Comparison of ENCODE assay signal across 24 cellular contexts in genomic region chr15:72516734-72517133, GRCh38. TPM values are rescaled to one million over a fixed set of nuclear protein-coding genes. Genes with fewer than 3 reads are reported as not detected.
DNase-seq lines count a peak whose midpoint lies in the region; ATAC-seq and TF ChIP-seq lines count a peak whose summit lies in the region.
"Had no signal": no experiment of that assay in that cellular context is flagged by ENCODE, and none has a peak within 500 bp of the region (broad histone marks: within the 10 kb centered on the region; RNA-seq: fewer than 3 reads in every experiment).

No MANE protein-coding gene starts in this region.

- ATAC-seq in stimulated activated memory B cell treated with anti-CD40 and anti-IgM and Interleukin-4, amounts not matched to agents 10 μg/mL and 1 μg/mL and 100 μg/mL, for 72 hours = no peak
- no peak for ATAC-seq in left colon
- ATAC-seq: gastrocnemius medialis, right lobe of liver had no signal

- H3K4me3 Mint-ChIP-seq in MCF 10A (ENCODE audit: unreplicated experiment) = no peak overlapping the region
- no peak overlapping the region for H3K4me3 Mint-ChIP-seq in chondrocyte (ENCODE audit: unreplicated experiment)
- H3K4me3 Mint-ChIP-seq in stimulated activated memory B cell treated with anti-CD40 and anti-IgM and Interleukin-4, amounts not matched to agents 10 μg/mL and 1 μg/mL and 100 μg/mL, for 72 hours = no peak overlapping the region
- H3K4me3 Mint-ChIP-seq: activated CD4-positive, alpha-beta T cell treated with anti-CD3 and anti-CD28 coated beads, Interleukin-2, amount 10 ng/mL, durations not matched to agents 7 days and 5 days had no signal

- no TSS peak for BruUV-seq in MCF 10A (replicated peaks; lab: Mats Ljungman, UMichigan)

- TF ChIP-seq CTCF in MCF 10A (IDR thresholded peaks at IDR 0.05; ENCODE audit: unreplicated experiment) (no peak), breast epithelium (IDR thresholded peaks at IDR 0.05) (no peak), NB4 (IDR thresholded peaks at IDR 0.05; ENCODE audit: low read depth, low read length) (no peak), chondrocyte (IDR thresholded peaks at IDR 0.05) (no peak), Peyer's patch (IDR thresholded peaks at IDR 0.05) (no peak)

- CTCF ChIA-PET in MCF 10A (lab: Yijun Ruan, JAX) = interaction anchor here (0.6 kb wide), 1 partner anchor 80 kb away, joined by 4 read pairs; no protein-coding TSS in a partner anchor

- H3K27ac Mint-ChIP-seq in MCF 10A (ENCODE audit: low read depth, unreplicated experiment) = peak overlapping the region; percentile 20
- H3K27ac Mint-ChIP-seq in chondrocyte (ENCODE audit: unreplicated experiment) = peak overlapping the region; percentile 50
- H3K27ac Mint-ChIP-seq in stimulated activated memory B cell treated with anti-CD40 and anti-IgM and Interleukin-4, amounts not matched to agents 10 μg/mL and 1 μg/mL and 100 μg/mL, for 72 hours = peak overlapping the region; percentile 37
- H3K27ac Mint-ChIP-seq: activated CD4-positive, alpha-beta T cell treated with anti-CD3 and anti-CD28 coated beads, Interleukin-2, amount 10 ng/mL, durations not matched to agents 7 days and 5 days had no signal

- intact Hi-C loops in MCF 10A (cut with micrococcal nuclease) (loop anchor here (5.0 kb wide), 1 partner anchor 1116 kb away; the partner anchor contains the start of gene NPTN), breast epithelium (cut with DNase I; ENCODE audit: low total_unique reads) (no loop called here), left colon (cut with DNase I, micrococcal nuclease) (no loop called here)

- no peak overlapping the region for H3K4me3 ChIP-seq in breast epithelium
- H3K4me3 ChIP-seq in NB4 (ENCODE audit: low read depth, low read length) = no peak overlapping the region
- H3K4me3 ChIP-seq in Peyer's patch = no peak overlapping the region
- H3K4me3 ChIP-seq: esophagus muscularis mucosa, gastrocnemius medialis, HAP-1, right lobe of liver, thoracic aorta had no signal

- H3K27me3 Mint-ChIP-seq in MCF 10A (ENCODE audit: insufficient read depth, unreplicated experiment) = no peaks in the 10 kb centered on the region
- H3K27me3 Mint-ChIP-seq in chondrocyte (ENCODE audit: low read depth) = no peaks in the 10 kb centered on the region
- no peaks in the 10 kb centered on the region for H3K27me3 Mint-ChIP-seq in stimulated activated memory B cell treated with anti-CD40 and anti-IgM and Interleukin-4, amounts not matched to agents 10 μg/mL and 1 μg/mL and 100 μg/mL, for 72 hours
- H3K27me3 Mint-ChIP-seq: activated CD4-positive, alpha-beta T cell treated with anti-CD3 and anti-CD28 coated beads, Interleukin-2, amount 10 ng/mL, durations not matched to agents 7 days and 5 days had no signal

- TF ChIP-seq POLR2A in breast epithelium (IDR thresholded peaks at IDR 0.05) = no peak
- TF ChIP-seq POLR2A in NB4 (IDR thresholded peaks at IDR 0.05; ENCODE audit: extremely low read depth, insufficient read length) = no peak
- TF ChIP-seq POLR2A in Peyer's patch (IDR thresholded peaks at IDR 0.05) = no peak
- TF ChIP-seq POLR2A in erythroblast (IDR thresholded peaks at IDR 0.05; ENCODE audit: low read length) = no peak

- no peaks in the 10 kb centered on the region for H3K27me3 ChIP-seq in breast epithelium
- no peaks in the 10 kb centered on the region for H3K27me3 ChIP-seq in Peyer's patch
- H3K27me3 ChIP-seq: esophagus muscularis mucosa, gastrocnemius medialis, right lobe of liver had no signal

- POLR2A ChIA-PET in MCF 10A (lab: Yijun Ruan, JAX) = interaction anchor here (0.6 to 1.2 kb wide), 3 partner anchors 9 to 32 kb away, joined by 3 to 4 read pairs (median 4); no protein-coding TSS in a partner anchor

- H3K27ac ChIP-seq in breast epithelium = no peak overlapping the region
- no peak overlapping the region for H3K27ac ChIP-seq in Peyer's patch
- H3K27ac ChIP-seq: C4-2B, esophagus muscularis mucosa, gastrocnemius medialis, parathyroid adenoma, right lobe of liver, thoracic aorta had no signal

- H3K4me1 Mint-ChIP-seq in MCF 10A (ENCODE audit: insufficient read depth, unreplicated experiment) = peaks cover 33% of the 10 kb centered on the region
- peaks cover 48% of the 10 kb centered on the region for H3K4me1 Mint-ChIP-seq in chondrocyte (ENCODE audit: low read depth)
- H3K4me1 Mint-ChIP-seq in stimulated activated memory B cell treated with anti-CD40 and anti-IgM and Interleukin-4, amounts not matched to agents 10 μg/mL and 1 μg/mL and 100 μg/mL, for 72 hours = peaks cover 51% of the 10 kb centered on the region

- H3K36me3 ChIP-seq in breast epithelium (no peaks in the 10 kb centered on the region), Peyer's patch (no peaks in the 10 kb centered on the region)
- H3K36me3 ChIP-seq: gastrocnemius medialis, right lobe of liver, thoracic aorta had no signal

- DNase-seq in MCF 10A (ENCODE audit: unreplicated experiment) (no peak), breast epithelium (ENCODE audit: low spot score in 2 of 2) (no peak), NB4 (ENCODE audit: low read depth) (peak; percentile 8), chondrocyte (ENCODE audit: low spot score) (no peak), Peyer's patch (no peak), left colon (no peak), erythroblast (lab: John Stamatoyannopoulos, UW) (no peak)
- DNase-seq: activated CD4-positive, alpha-beta T cell treated with anti-CD3 and anti-CD28 coated beads, Interleukin-2, amount 10 ng/mL, durations not matched to agents 7 days and 5 days; activated CD8-positive, alpha-beta memory T cell treated with anti-CD3 and anti-CD28 coated beads, Interleukin-2, amount 50 U/mL, for 4 hours; activated gamma-delta T cell; gastrocnemius medialis; hypothalamus; mammary epithelial cell; NCI-H1417 treated with DMSO at 0.1 percent for 48 hours; NCI-H524; right lobe of liver; SHP77; T-helper 1 cell had no signal

- H3K9me3 ChIP-seq in breast epithelium (no peaks in the 10 kb centered on the region), Peyer's patch (no peaks in the 10 kb centered on the region)
- H3K9me3 ChIP-seq: esophagus muscularis mucosa, gastrocnemius medialis, HAP-1, right lobe of liver, thoracic aorta had no signal

- H3K4me1 ChIP-seq in breast epithelium (no peaks in the 10 kb centered on the region), Peyer's patch (peaks cover 0 to 11% (median 2%) of the 10 kb centered on the region in 4 donors)

- H3K36me3 Mint-ChIP-seq in MCF 10A (ENCODE audit: insufficient read depth, unreplicated experiment) (peaks cover 18% of the 10 kb centered on the region), chondrocyte (ENCODE audit: low read depth) (peaks cover 1% of the 10 kb centered on the region)
- H3K36me3 Mint-ChIP-seq in stimulated activated memory B cell treated with anti-CD40 and anti-IgM and Interleukin-4, amounts not matched to agents 10 μg/mL and 1 μg/mL and 100 μg/mL, for 72 hours = peaks cover 37% of the 10 kb centered on the region

- no peaks in the 10 kb centered on the region for H3K9me3 Mint-ChIP-seq in MCF 10A (ENCODE audit: unreplicated experiment)
- no peaks in the 10 kb centered on the region for H3K9me3 Mint-ChIP-seq in chondrocyte (ENCODE audit: low read depth)
- peaks cover 4% of the 10 kb centered on the region for H3K9me3 Mint-ChIP-seq in stimulated activated memory B cell treated with anti-CD40 and anti-IgM and Interleukin-4, amounts not matched to agents 10 μg/mL and 1 μg/mL and 100 μg/mL, for 72 hours
- H3K9me3 Mint-ChIP-seq: activated CD4-positive, alpha-beta T cell treated with anti-CD3 and anti-CD28 coated beads, Interleukin-2, amount 10 ng/mL, durations not matched to agents 7 days and 5 days had no signal

RNA-seq across cellular contexts. Expression of gene ARIH1, which starts 42.6 kb away (rescaled TPM):
- total RNA-seq in MCF 10A (2022) (234 and 235 TPM in 2 replicates), breast epithelium (100 to 1,000 TPM in 1 of 3 donors, 10 to 100 TPM in 2; 54.1 to 106 (median 61.1) TPM), chondrocyte (150 to 169 TPM (median 164 TPM) in 3 replicates), Peyer's patch (10 to 100 TPM; 42.3 to 81.7 (median 52.3) TPM), left colon (100 to 1,000 TPM; 118 to 131 TPM)
